Comparison of ENCODE assay signal across 22 cellular contexts in the genomic region with DNA sequence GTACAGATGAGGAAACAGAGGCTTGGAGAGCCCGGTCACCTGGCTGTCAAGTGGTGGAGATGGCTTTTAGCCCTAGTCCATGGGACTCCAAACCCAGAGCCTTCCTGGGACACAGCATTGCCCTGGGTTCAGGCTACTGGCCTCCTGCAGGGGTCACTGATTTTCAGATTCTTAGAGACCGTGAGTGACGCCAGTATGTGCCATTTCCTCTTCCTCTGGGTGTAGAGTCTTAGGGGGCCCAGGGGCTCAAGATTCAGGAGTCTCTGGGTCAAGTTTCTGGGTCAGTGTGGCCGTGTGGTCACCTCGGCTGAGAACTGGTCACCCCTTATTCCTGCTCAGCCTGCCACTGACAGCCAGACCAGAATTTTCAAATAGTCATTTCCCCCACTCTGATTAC. TPM values are rescaled to one million over a fixed set of nuclear protein-coding genes. Genes with fewer than 3 reads are reported as not detected.
DNase-seq lines count a peak whose midpoint lies in the region; ATAC-seq and TF ChIP-seq lines count a peak whose summit lies in the region.
"Had no signal": no experiment of that assay in that cellular context is flagged by ENCODE, and none has a peak within 500 bp of the region (broad histone marks: within the 10 kb centered on the region; RNA-seq: fewer than 3 reads in every experiment).

No MANE protein-coding gene starts in this region.

- no peak for ATAC-seq in RWPE2 (ENCODE audit: low read depth)
- no peak for ATAC-seq in GM18909 (IDR thresholded peaks at IDR 0.05; ENCODE audit: poor library complexity, unreplicated experiment)
- no peak for ATAC-seq in HG02610 (IDR thresholded peaks at IDR 0.05; ENCODE audit: unreplicated experiment)
- no peak for ATAC-seq in GM21737 (IDR thresholded peaks at IDR 0.05; ENCODE audit: unreplicated experiment)

- TF ChIP-seq POLR2A in esophagus squamous epithelium (IDR thresholded peaks at IDR 0.05) = no peak

- H3K9me3 ChIP-seq in RWPE2 (ENCODE audit: severe bottlenecking) = no peaks in the 10 kb centered on the region
- H3K9me3 ChIP-seq in esophagus squamous epithelium = no peaks in the 10 kb centered on the region
- H3K9me3 ChIP-seq in mesodermal cell (ENCODE audit: control insufficient read depth, low read length) = no peaks in the 10 kb centered on the region
- H3K9me3 ChIP-seq: ascending aorta, left ventricle myocardium inferior, right atrium auricular region, SK-N-SH, testis had no signal

- no peaks in the 10 kb centered on the region for H3K27me3 ChIP-seq in H7 (ENCODE audit: control insufficient read depth, insufficient read depth, low read length)
- H3K27me3 ChIP-seq in RWPE2 (ENCODE audit: insufficient read depth, poor library complexity, severe bottlenecking) = no peaks in the 10 kb centered on the region
- peaks cover 0 to 61% (median 5%) of the 10 kb centered on the region in 4 donors for H3K27me3 ChIP-seq in esophagus squamous epithelium
- H3K27me3 ChIP-seq: testis had no signal

- peaks cover 48% of the 10 kb centered on the region for H3K4me1 ChIP-seq in RWPE2 (ENCODE audit: insufficient read depth, poor library complexity, severe bottlenecking)
- H3K4me1 ChIP-seq in esophagus squamous epithelium = peaks cover 0 to 33% (median 0%) of the 10 kb centered on the region in 3 donors
- H3K4me1 ChIP-seq in mesodermal cell (ENCODE audit: control insufficient read depth, insufficient read depth, low read length, poor library complexity, severe bottlenecking) = peaks cover 37% of the 10 kb centered on the region
- H3K4me1 ChIP-seq: ascending aorta, testis had no signal

- H3K27ac ChIP-seq in RWPE2 (ENCODE audit: poor library complexity, severe bottlenecking) (no peak overlapping the region), esophagus squamous epithelium (peak overlapping the region in 1 of 4 donors; percentile 55), mesodermal cell (ENCODE audit: low read depth, low read length, severe bottlenecking) (no peak overlapping the region)
- H3K27ac ChIP-seq: ascending aorta, left ventricle myocardium inferior, right atrium auricular region, testis had no signal

- intact Hi-C loops in esophagus squamous epithelium (cut with DNase I) = no loop called here

- TF ChIP-seq CTCF in RWPE2 (IDR thresholded peaks at IDR 0.05; ENCODE audit: poor library complexity, severe bottlenecking) (peak; percentile 9), esophagus squamous epithelium (IDR thresholded peaks at IDR 0.05) (no peak)

- DNase-seq in H7 (peak; percentile 54), RWPE2 (ENCODE audit: low spot score) (no peak), esophagus squamous epithelium (lab: John Stamatoyannopoulos, UW) (no peak), HCEC 1CT (no peak)
- DNase-seq: activated B cell treated with CpG ODN at 0.5 μM for 24 hours; CD4-positive, alpha-beta memory T cell; DMS79 treated with DMSO at 0.1 percent for 48 hours; foreskin melanocyte; hypothalamus; left ventricle myocardium inferior; NCI-H748 treated with DMSO at 0.1 percent for 48 hours; occipital lobe; testis had no signal

- WGBS in esophagus squamous epithelium, 2 donors = 20 to 65% methylated on average over 1 to 5 of the region's 5 CpGs
- 52 to 54% methylated on average over 3 of the region's 5 CpGs for WGBS in mesodermal cell (ENCODE audit: insufficient coverage in 2 of 2), 2 experiments

- no peaks in the 10 kb centered on the region for H3K36me3 ChIP-seq in H7 (replicated peaks; ENCODE audit: control insufficient read depth, insufficient read depth, low read length)
- H3K36me3 ChIP-seq in RWPE2 (ENCODE audit: low read depth) = no peaks in the 10 kb centered on the region
- H3K36me3 ChIP-seq in esophagus squamous epithelium = no peaks in the 10 kb centered on the region
- no peaks in the 10 kb centered on the region for H3K36me3 ChIP-seq in mesodermal cell (ENCODE audit: control insufficient read depth, insufficient read depth, low read length)
- H3K36me3 ChIP-seq: ascending aorta, left ventricle myocardium inferior, right atrium auricular region had no signal

- H3K4me3 ChIP-seq in H7 (ENCODE audit: insufficient read depth, low read depth, low read length) = peak overlapping the region; percentile 65
- H3K4me3 ChIP-seq in RWPE2 (ENCODE audit: severe bottlenecking) = peak overlapping the region; percentile 16
- peak overlapping the region; percentile 18 to 48 (median 35) for H3K4me3 ChIP-seq in esophagus squamous epithelium
- peak overlapping the region; percentile 36 for H3K4me3 ChIP-seq in mesodermal cell (ENCODE audit: extremely low read depth, insufficient read depth, low read length, poor library complexity, severe bottlenecking)
- H3K4me3 ChIP-seq: ascending aorta, left ventricle myocardium inferior, right atrium auricular region, testis had no signal

RNA-seq across cellular contexts. Expression of a gene that starts 0.6 kb away (rescaled TPM):
- 10.9 and 13.2 TPM in 2 replicates for total RNA-seq in H7 (2014; rRNA removed; shearing (Covaris generic))
- 10 to 100 TPM in 3 of 4 donors, 1 to 10 TPM in 1; 4.7 to 14.8 (median 12.4) TPM for total RNA-seq in esophagus squamous epithelium
- 1.1 TPM for polyA plus RNA-seq in mesodermal cell (2013, experiment 1 of 2)
- 1.3 TPM for polyA plus RNA-seq in mesodermal cell (2013, experiment 2 of 2)
- total RNA-seq: activated B cell treated with CpG ODN at 0.5 μM for 24 hours; activated CD8-positive, alpha-beta T cell treated with anti-CD3 and anti-CD28 coated beads for 36 hours; ascending aorta; CD4-positive, alpha-beta memory T cell; left ventricle myocardium inferior; occipital lobe; right atrium auricular region had no signal
- polyA plus RNA-seq: CD4-positive, alpha-beta memory T cell had no signal

RNA-seq across cellular contexts. Expression of a gene that starts 21.2 kb away (rescaled TPM):
- not detected in 2 replicates for total RNA-seq in H7 (2014; rRNA removed; shearing (Covaris generic))
- not detected for total RNA-seq in esophagus squamous epithelium
- polyA plus RNA-seq in mesodermal cell (2013, experiment 1 of 2) = not detected
- not detected for polyA plus RNA-seq in mesodermal cell (2013, experiment 2 of 2)
- total RNA-seq: activated B cell treated with CpG ODN at 0.5 μM for 24 hours; activated CD8-positive, alpha-beta T cell treated with anti-CD3 and anti-CD28 coated beads for 36 hours; ascending aorta; CD4-positive, alpha-beta memory T cell; left ventricle myocardium inferior; M059J; occipital lobe; right atrium auricular region had no signal
- polyA plus RNA-seq: CD4-positive, alpha-beta memory T cell; SK-N-SH had no signal
